1 cellular context compared by ENCODE assay signal in genomic region chr16:2981899-2982250, GRCh38.
TF ChIP-seq lines count a peak whose summit lies in the region.

No MANE protein-coding gene starts in this region.

TF ChIP-seq in HepG2, 621 proteins besides CTCF, POLR2A, EP300 and RAD21 (continued from another document):
- no peak for TF ChIP-seq CSRNP1 (CRISPR knock-in tag; IDR thresholded peaks at IDR 0.05)
- no peak for TF ChIP-seq THAP8 (CRISPR knock-in tag; IDR thresholded peaks at IDR 0.05; ENCODE audit: borderline replicate concordance)
- no peak for TF ChIP-seq NFIB (CRISPR knock-in tag; IDR thresholded peaks at IDR 0.05; ENCODE audit: borderline replicate concordance)
